In the genomic region with DNA sequence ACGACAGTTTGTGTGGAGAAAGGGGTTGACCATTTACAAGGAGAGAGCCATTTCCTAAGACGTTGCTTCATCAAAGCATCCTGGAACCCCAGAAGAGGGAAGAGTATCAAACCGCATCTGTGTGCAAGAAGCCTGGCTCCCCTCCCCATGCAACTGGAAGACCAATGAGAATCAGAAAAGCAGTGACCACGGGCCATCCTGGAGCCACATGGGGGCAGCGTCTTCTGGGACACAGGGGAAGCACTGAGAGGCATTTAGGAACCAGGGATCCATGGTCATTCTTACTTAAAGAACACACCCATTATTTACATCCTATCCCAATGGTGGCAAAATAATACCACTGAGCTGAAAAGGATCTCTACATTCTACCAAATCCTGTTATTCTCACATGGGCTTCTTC, we compare ENCODE assay signal across 30 cellular contexts. TPM values are rescaled to one million over a fixed set of nuclear protein-coding genes. Genes with fewer than 3 reads are reported as not detected.
DNase-seq lines count a peak whose midpoint lies in the region; ATAC-seq and TF ChIP-seq lines count a peak whose summit lies in the region.
"Had no signal": no experiment of that assay in that cellular context is flagged by ENCODE, and none has a peak within 500 bp of the region (broad histone marks: within the 10 kb centered on the region; RNA-seq: fewer than 3 reads in every experiment).

No MANE protein-coding gene starts in this region.

- H3K27me3 ChIP-seq in WERI-Rb-1 (ENCODE audit: insufficient read depth, low read depth, severe bottlenecking), result no peaks in the 10 kb centered on the region
- H3K27me3 ChIP-seq in foreskin keratinocyte, result no peaks in the 10 kb centered on the region
- peaks cover 0 to 2% (median 0%) of the 10 kb centered on the region in 3 donors for H3K27me3 ChIP-seq in psoas muscle (ENCODE audit: insufficient read depth in 3 of 3, low read length in 2 of 3)
- H3K27me3 ChIP-seq: hepatocyte, MG63, SJCRH30, stomach, transverse colon had no signal

- peak; percentile 27 for DNase-seq in NCI-H82 (lab: John Stamatoyannopoulos, UW)
- no peak for DNase-seq in NCI-H82 treated with DMSO at 0.1 percent for 48 hours (lab: John Stamatoyannopoulos, UW; ENCODE audit: unreplicated experiment)
- DNase-seq in WERI-Rb-1, result peak; percentile 68
- DNase-seq in foreskin keratinocyte, result no peak
- DNase-seq in psoas muscle, result no peak
- DNase-seq in DMS 273 treated with DMSO at 0.1 percent for 48 hours (lab: John Stamatoyannopoulos, UW), result no peak
- no peak for DNase-seq in NCI-H2029 (lab: John Stamatoyannopoulos, UW)
- DNase-seq: activated CD4-positive, alpha-beta T cell treated with anti-CD3 and anti-CD28 coated beads for 36 hours; activated gamma-delta T cell; activated T-cell treated with anti-CD3 and anti-CD28 coated beads, Interleukin-2, amount 50 U/mL, for 1 hour; CD8-positive, alpha-beta memory T cell; cerebellar nuclear complex; DMS53; erythroblast; foreskin melanocyte; lower lobe of right lung; MG63; NCI-H1417 treated with DMSO at 0.1 percent for 48 hours; NCI-H510A treated with DMSO at 0.1 percent for 48 hours; SJCRH30; stomach; T-helper 1 cell; transverse colon had no signal

- H3K4me3 ChIP-seq in WERI-Rb-1 (ENCODE audit: low read depth, low read length) (no peak overlapping the region), psoas muscle (no peak overlapping the region)
- H3K4me3 ChIP-seq: GM12878, hepatocyte, K562, lower lobe of right lung, MG63, SJCRH30, stomach, transverse colon had no signal

- no peak overlapping the region for H3K27ac ChIP-seq in WERI-Rb-1
- H3K27ac ChIP-seq in foreskin keratinocyte, result no peak overlapping the region
- H3K27ac ChIP-seq in psoas muscle, result no peak overlapping the region
- H3K27ac ChIP-seq: 22Rv1, hepatocyte, lower lobe of right lung, SJCRH30, stomach, transverse colon had no signal

- H3K36me3 ChIP-seq in WERI-Rb-1, result no peaks in the 10 kb centered on the region
- no peaks in the 10 kb centered on the region for H3K36me3 ChIP-seq in psoas muscle (ENCODE audit: insufficient read depth in 1 of 2, low read depth in 1 of 2)
- H3K36me3 ChIP-seq: lower lobe of right lung, SJCRH30, stomach, transverse colon had no signal

- intact Hi-C loops in psoas muscle (cut with DNase I), result no loop called here

- H3K9me3 ChIP-seq in WERI-Rb-1 (ENCODE audit: severe bottlenecking), result no peaks in the 10 kb centered on the region
- no peaks in the 10 kb centered on the region for H3K9me3 ChIP-seq in psoas muscle
- H3K9me3 ChIP-seq: lower lobe of right lung, MG63, SJCRH30, stomach, transverse colon had no signal

- TF ChIP-seq CTCF in WERI-Rb-1 (IDR thresholded peaks at IDR 0.05; ENCODE audit: low read depth, low read length) (peak; percentile 74), foreskin keratinocyte (conservative IDR thresholded peaks at IDR 0.05) (peak; percentile 20), psoas muscle (IDR thresholded peaks at IDR 0.05) (peak; percentile 13)

- WGBS in psoas muscle, 3 donors, result 73 to 78% (median 76%) methylated on average over 5 of the region's 5 CpGs

- H3K4me1 ChIP-seq in foreskin keratinocyte, result no peaks in the 10 kb centered on the region
- H3K4me1 ChIP-seq in psoas muscle, result no peaks in the 10 kb centered on the region
- H3K4me1 ChIP-seq: lower lobe of right lung, SJCRH30, stomach had no signal

- no peak for ATAC-seq in foreskin keratinocyte
- no peak for ATAC-seq in psoas muscle
- ATAC-seq in HG03520 (IDR thresholded peaks at IDR 0.05; ENCODE audit: unreplicated experiment), result no peak
- ATAC-seq: activated CD4-positive, alpha-beta T cell treated with anti-CD3 and anti-CD28 coated beads for 36 hours; GM12878; K562; lower lobe of right lung; Panc1 had no signal

RNA-seq across cellular contexts. Expression of a gene that starts 29.3 kb away (rescaled TPM):
- total RNA-seq in foreskin keratinocyte (1.9 and 4.1 TPM in 2 replicates), psoas muscle (1 to 10 TPM in 3 of 4 donors, under 1 TPM in 1; 0.66 to 3.9 (median 1.3) TPM)
- polyA plus RNA-seq in foreskin keratinocyte (0.26 and 0.51 TPM in 2 replicates), psoas muscle (under 1 TPM; 0.24 to 0.47 (median 0.34) TPM)
- total RNA-seq: CD8-positive, alpha-beta memory T cell; HT-29; SJCRH30 had no signal
- polyA plus RNA-seq: CD8-positive, alpha-beta memory T cell; K562 had no signal

Comparison
In these comparisons a context has a peak if more than half of its experiments do, and no peak if none do; other contexts are left out.
1. DNase-seq: peak in NCI-H82 (single experiment) and WERI-Rb-1 (single experiment); none in NCI-H82 treated with DMSO at 0.1 percent for 48 hours (single experiment), foreskin keratinocyte (0 of 2), psoas muscle (0 of 2), DMS 273 treated with DMSO at 0.1 percent for 48 hours (single experiment) and NCI-H2029 (single experiment).
2. CTCF ChIP-seq: peak in every context shown above with its lines; median percentile 74 in WERI-Rb-1; 20 in foreskin keratinocyte; 13 in psoas muscle.